Comparison of ENCODE assay signal across 8 cellular contexts in genomic region chr12:74468401-74468800, GRCh38.
"Had no signal": no experiment of that assay in that cellular context is flagged by ENCODE, and none has a peak within 500 bp of the region (broad histone marks: within the 10 kb centered on the region; RNA-seq: fewer than 3 reads in every experiment).

No MANE protein-coding gene starts in this region.

- H2AFZ ChIP-seq: GM23338 had no signal

- FAIRE-seq: H1, H54 had no signal

- H3K4me3 Mint-ChIP-seq: GM23338, H9 had no signal

- H3K4me2 ChIP-seq: GM23338 had no signal

- H3K4me1 Mint-ChIP-seq: H9 had no signal

- DNase-seq: H9, HCEC 1CT, IMR-90, KBM-7 had no signal

- H3K27ac Mint-ChIP-seq: GM23338 had no signal

- ATAC-seq: GM23338 had no signal

- H3K9me3 Mint-ChIP-seq: GM23338, H9 had no signal

- H3K4me3 ChIP-seq: GM23338 had no signal

- H3K27ac ChIP-seq: HL-60 had no signal
